ENCODE assay signal across 16 cellular contexts in the genomic region with DNA sequence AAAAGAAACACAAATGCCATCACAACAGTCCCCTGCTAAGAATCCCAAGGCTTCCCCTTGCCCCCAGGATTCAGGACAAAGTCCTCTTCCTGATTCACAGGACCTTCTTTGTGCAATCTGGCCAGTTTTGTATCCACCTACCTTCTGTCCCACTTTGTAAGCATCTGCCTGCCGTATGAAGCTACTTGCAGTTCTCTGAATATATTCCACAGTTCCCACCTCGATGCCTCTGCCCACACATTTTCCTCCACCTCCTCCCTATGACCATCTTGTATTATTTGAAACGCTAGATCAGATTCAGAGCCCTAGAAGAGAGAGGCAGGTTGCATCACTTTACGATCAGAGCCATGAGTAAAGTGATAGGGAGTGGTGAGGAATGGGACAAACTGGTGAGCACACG.
DNase-seq lines count a peak whose midpoint lies in the region.
"Had no signal": no experiment of that assay in that cellular context is flagged by ENCODE, and none has a peak within 500 bp of the region (broad histone marks: within the 10 kb centered on the region; RNA-seq: fewer than 3 reads in every experiment).

No MANE protein-coding gene starts in this region.

- peaks cover 2% of the 10 kb centered on the region for H3K27me3 Mint-ChIP-seq in activated CD4-positive, alpha-beta T cell treated with anti-CD3 and anti-CD28 coated beads, Interleukin-2, amount 10 ng/mL, durations not matched to agents 24 days and 14 days

- no peak for DNase-seq in activated CD4-positive, alpha-beta T cell treated with anti-CD3 and anti-CD28 coated beads, Interleukin-2, amount 10 ng/mL, durations not matched to agents 24 days and 14 days
- DNase-seq in activated CD4-positive, alpha-beta T cell treated with anti-CD3 and anti-CD28 coated beads for 48 hours: no peak
- DNase-seq in middle frontal gyrus (ENCODE audit: extremely low spot score, low spot score) (peak; percentile 10), superior temporal gyrus (ENCODE audit: extremely low spot score) (peak; percentile 53), RPMI8226 (no peak)
- DNase-seq in effector CD8-positive, alpha-beta T cell (lab: John Stamatoyannopoulos, UW): no peak
- DNase-seq: BE2C; CD4-positive, alpha-beta T cell; CD8-positive, alpha-beta memory T cell; DMS 273 treated with DMSO at 0.1 percent for 48 hours; DMS79; EL; GDM1; GOT3; HCEC 1CT had no signal

- peaks cover 16% of the 10 kb centered on the region for H3K9me3 Mint-ChIP-seq in activated CD4-positive, alpha-beta T cell treated with anti-CD3 and anti-CD28 coated beads, Interleukin-2, amount 10 ng/mL, durations not matched to agents 24 days and 14 days

- no peaks in the 10 kb centered on the region for H3K4me1 Mint-ChIP-seq in activated CD4-positive, alpha-beta T cell treated with anti-CD3 and anti-CD28 coated beads, Interleukin-2, amount 10 ng/mL, durations not matched to agents 24 days and 14 days
- H3K4me1 Mint-ChIP-seq: CD14-positive monocyte; CD8-positive, alpha-beta memory T cell had no signal

- H3K27ac Mint-ChIP-seq in activated CD4-positive, alpha-beta T cell treated with anti-CD3 and anti-CD28 coated beads, Interleukin-2, amount 10 ng/mL, durations not matched to agents 24 days and 14 days: peak overlapping the region; percentile 23
- H3K27ac Mint-ChIP-seq: CD14-positive monocyte; CD4-positive, alpha-beta T cell; CD8-positive, alpha-beta memory T cell had no signal

- no peaks in the 10 kb centered on the region for H3K36me3 Mint-ChIP-seq in activated CD4-positive, alpha-beta T cell treated with anti-CD3 and anti-CD28 coated beads, Interleukin-2, amount 10 ng/mL, durations not matched to agents 24 days and 14 days (ENCODE audit: low read depth)
- H3K36me3 Mint-ChIP-seq: CD14-positive monocyte had no signal

- no peak overlapping the region for H3K4me3 Mint-ChIP-seq in activated CD4-positive, alpha-beta T cell treated with anti-CD3 and anti-CD28 coated beads, Interleukin-2, amount 10 ng/mL, durations not matched to agents 24 days and 14 days
- H3K4me3 Mint-ChIP-seq: CD14-positive monocyte; CD4-positive, alpha-beta T cell; CD8-positive, alpha-beta memory T cell had no signal

- intact Hi-C loops in activated CD4-positive, alpha-beta T cell treated with anti-CD3 and anti-CD28 coated beads, Interleukin-2, amount 10 ng/mL, durations not matched to agents 24 days and 14 days (cut with micrococcal nuclease): no loop called here

Comparison
In these comparisons a context has a peak if more than half of its experiments do, and no peak if none do; other contexts are left out.
1. DNase-seq: peak in middle frontal gyrus (single experiment) and superior temporal gyrus (single experiment); none in activated CD4-positive, alpha-beta T cell treated with anti-CD3 and anti-CD28 coated beads, Interleukin-2, amount 10 ng/mL, durations not matched to agents 24 days and 14 days (single experiment), activated CD4-positive, alpha-beta T cell treated with anti-CD3 and anti-CD28 coated beads for 48 hours (single experiment), RPMI8226 (single experiment) and effector CD8-positive, alpha-beta T cell (single experiment).